In genomic region chr1:163171826-163172225, GRCh38 we compare ENCODE assay signal across 15 cellular contexts. TPM values are rescaled to one million over a fixed set of nuclear protein-coding genes. Genes with fewer than 3 reads are reported as not detected.
DNase-seq lines count a peak whose midpoint lies in the region; ATAC-seq and TF ChIP-seq lines count a peak whose summit lies in the region.
"Had no signal": no experiment of that assay in that cellular context is flagged by ENCODE, and none has a peak within 500 bp of the region (broad histone marks: within the 10 kb centered on the region; RNA-seq: fewer than 3 reads in every experiment).

No MANE protein-coding gene starts in this region.

- peak overlapping the region; percentile 90 for H3K27ac Mint-ChIP-seq in osteocyte (ENCODE audit: unreplicated experiment)
- no peak overlapping the region for H3K27ac Mint-ChIP-seq in activated CD8-positive, alpha-beta memory T cell treated with anti-CD3 and anti-CD28 coated beads, Interleukin-2, amount 10 ng/mL, durations not matched to agents 7 days and 5 days
- H3K27ac Mint-ChIP-seq: activated CD4-positive, alpha-beta memory T cell treated with anti-CD3 and anti-CD28 coated beads, Interleukin-2, amount 10 ng/mL, durations not matched to agents 7 days and 5 days; neural progenitor cell; stimulated activated naive B cell treated with anti-CD40 and anti-IgM and Interleukin-4, amounts not matched to agents 10 μg/mL and 1 μg/mL and 100 μg/mL, for 72 hours had no signal

- H3K27me3 ChIP-seq in esophagus muscularis mucosa (no peaks in the 10 kb centered on the region), hepatocyte (no peaks in the 10 kb centered on the region)
- H3K27me3 ChIP-seq: BE2C, body of pancreas, neural progenitor cell had no signal

- no peaks in the 10 kb centered on the region for H3K36me3 Mint-ChIP-seq in osteocyte (ENCODE audit: unreplicated experiment)
- no peaks in the 10 kb centered on the region for H3K36me3 Mint-ChIP-seq in activated CD8-positive, alpha-beta memory T cell treated with anti-CD3 and anti-CD28 coated beads, Interleukin-2, amount 10 ng/mL, durations not matched to agents 7 days and 5 days
- H3K36me3 Mint-ChIP-seq: neural progenitor cell; stimulated activated naive B cell treated with anti-CD40 and anti-IgM and Interleukin-4, amounts not matched to agents 10 μg/mL and 1 μg/mL and 100 μg/mL, for 72 hours had no signal

- DNase-seq in DMS53 treated with DMSO at 0.1 percent for 48 hours (lab: John Stamatoyannopoulos, UW; ENCODE audit: unreplicated experiment) (peak; percentile 20), NCI-H69 (lab: John Stamatoyannopoulos, UW) (peak; percentile 14), esophagus muscularis mucosa (ENCODE audit: extremely low spot score) (no peak), osteocyte (ENCODE audit: extremely low spot score, unreplicated experiment) (no peak), hepatocyte (ENCODE audit: low spot score) (no peak)
- no peak for DNase-seq in activated CD8-positive, alpha-beta memory T cell treated with anti-CD3 and anti-CD28 coated beads, Interleukin-2, amount 10 ng/mL, durations not matched to agents 7 days and 5 days
- DNase-seq: activated CD4-positive, alpha-beta memory T cell treated with anti-CD3 and anti-CD28 coated beads, Interleukin-2, amount 10 ng/mL, durations not matched to agents 7 days and 5 days; BE2C; body of pancreas; NCI-H2107; stimulated activated naive B cell treated with anti-CD40 and anti-IgM and Interleukin-4, amounts not matched to agents 10 μg/mL and 1 μg/mL and 100 μg/mL, for 72 hours had no signal

- no peaks in the 10 kb centered on the region for H4K20me1 ChIP-seq in hepatocyte (ENCODE audit: insufficient read depth, poor library complexity, severe bottlenecking)

- peaks cover 77% of the 10 kb centered on the region for H3K4me1 Mint-ChIP-seq in osteocyte (ENCODE audit: unreplicated experiment)
- H3K4me1 Mint-ChIP-seq in activated CD8-positive, alpha-beta memory T cell treated with anti-CD3 and anti-CD28 coated beads, Interleukin-2, amount 10 ng/mL, durations not matched to agents 7 days and 5 days, result no peaks in the 10 kb centered on the region
- H3K4me1 Mint-ChIP-seq: activated CD4-positive, alpha-beta memory T cell treated with anti-CD3 and anti-CD28 coated beads, Interleukin-2, amount 10 ng/mL, durations not matched to agents 7 days and 5 days; stimulated activated naive B cell treated with anti-CD40 and anti-IgM and Interleukin-4, amounts not matched to agents 10 μg/mL and 1 μg/mL and 100 μg/mL, for 72 hours had no signal

- intact Hi-C loops in esophagus muscularis mucosa (cut with DNase I), result loop anchor here (5.0 kb wide), 1 partner anchor 295 kb away; no protein-coding TSS in a partner anchor

- no peak for ATAC-seq in activated CD8-positive, alpha-beta memory T cell treated with anti-CD3 and anti-CD28 coated beads, Interleukin-2, amount 10 ng/mL, durations not matched to agents 7 days and 5 days
- ATAC-seq in GM19463 (IDR thresholded peaks at IDR 0.05; ENCODE audit: unreplicated experiment), result no peak
- ATAC-seq in HG03039 (IDR thresholded peaks at IDR 0.05; ENCODE audit: unreplicated experiment), result no peak
- ATAC-seq: body of pancreas; stimulated activated naive B cell treated with anti-CD40 and anti-IgM and Interleukin-4, amounts not matched to agents 10 μg/mL and 1 μg/mL and 100 μg/mL, for 72 hours had no signal

- H3K4me3 ChIP-seq in esophagus muscularis mucosa (no peak overlapping the region), hepatocyte (no peak overlapping the region)
- H3K4me3 ChIP-seq: body of pancreas, lung, neural progenitor cell had no signal

- CTCF ChIA-PET in activated CD8-positive, alpha-beta memory T cell treated with anti-CD3 and anti-CD28 coated beads, Interleukin-2, amount 10 ng/mL, durations not matched to agents 7 days and 5 days (lab: Charles Lee), result no interaction called here

- H3K27me3 Mint-ChIP-seq in osteocyte (ENCODE audit: unreplicated experiment), result no peaks in the 10 kb centered on the region
- no peaks in the 10 kb centered on the region for H3K27me3 Mint-ChIP-seq in activated CD8-positive, alpha-beta memory T cell treated with anti-CD3 and anti-CD28 coated beads, Interleukin-2, amount 10 ng/mL, durations not matched to agents 7 days and 5 days

- WGBS in esophagus muscularis mucosa, result 42% methylated on average over 5 of the region's 5 CpGs
- 57% methylated on average over 5 of the region's 5 CpGs for WGBS in hepatocyte (ENCODE audit: low lambda C conversion rate, missing lambda C conversion rate)

- no peak for TF ChIP-seq EP300 in esophagus muscularis mucosa (IDR thresholded peaks at IDR 0.05)

- H3K79me2 ChIP-seq in hepatocyte, result no peaks in the 10 kb centered on the region

- H3K4me3 Mint-ChIP-seq in osteocyte (ENCODE audit: unreplicated experiment), result peak overlapping the region; percentile 5
- H3K4me3 Mint-ChIP-seq in activated CD8-positive, alpha-beta memory T cell treated with anti-CD3 and anti-CD28 coated beads, Interleukin-2, amount 10 ng/mL, durations not matched to agents 7 days and 5 days, result no peak overlapping the region
- H3K4me3 Mint-ChIP-seq: activated CD4-positive, alpha-beta memory T cell treated with anti-CD3 and anti-CD28 coated beads, Interleukin-2, amount 10 ng/mL, durations not matched to agents 7 days and 5 days; neural progenitor cell; stimulated activated naive B cell treated with anti-CD40 and anti-IgM and Interleukin-4, amounts not matched to agents 10 μg/mL and 1 μg/mL and 100 μg/mL, for 72 hours had no signal

- TF ChIP-seq POLR2A in esophagus muscularis mucosa (IDR thresholded peaks at IDR 0.05; ENCODE audit: low read depth), result no peak

- no peaks in the 10 kb centered on the region for H3K9me3 ChIP-seq in esophagus muscularis mucosa
- no peaks in the 10 kb centered on the region for H3K9me3 ChIP-seq in hepatocyte (ENCODE audit: low read depth)
- H3K9me3 ChIP-seq: BE2C, body of pancreas had no signal

- no peak overlapping the region for H3K4me2 ChIP-seq in hepatocyte
- H3K4me2 ChIP-seq: neural progenitor cell had no signal

- TF ChIP-seq CTCF in esophagus muscularis mucosa (IDR thresholded peaks at IDR 0.05) (no peak), osteocyte (IDR thresholded peaks at IDR 0.05) (no peak), hepatocyte (IDR thresholded peaks at IDR 0.05; ENCODE audit: poor library complexity) (no peak)

- H3K36me3 ChIP-seq in esophagus muscularis mucosa, result no peaks in the 10 kb centered on the region
- H3K36me3 ChIP-seq in hepatocyte (replicated peaks; ENCODE audit: insufficient read depth, low read depth), result no peaks in the 10 kb centered on the region
- H3K36me3 ChIP-seq: neural progenitor cell had no signal

- H3K27ac ChIP-seq in esophagus muscularis mucosa (replicated peaks in 1 of 4) (peak overlapping the region; percentile 22 to 67 (median 46)), hepatocyte (no peak overlapping the region)
- H3K27ac ChIP-seq: body of pancreas, neural progenitor cell had no signal

- H3K9me3 Mint-ChIP-seq in osteocyte (ENCODE audit: unreplicated experiment), result no peaks in the 10 kb centered on the region
- no peaks in the 10 kb centered on the region for H3K9me3 Mint-ChIP-seq in activated CD8-positive, alpha-beta memory T cell treated with anti-CD3 and anti-CD28 coated beads, Interleukin-2, amount 10 ng/mL, durations not matched to agents 7 days and 5 days (ENCODE audit: low read depth)
- H3K9me3 Mint-ChIP-seq: activated CD4-positive, alpha-beta memory T cell treated with anti-CD3 and anti-CD28 coated beads, Interleukin-2, amount 10 ng/mL, durations not matched to agents 7 days and 5 days; neural progenitor cell; stimulated activated naive B cell treated with anti-CD40 and anti-IgM and Interleukin-4, amounts not matched to agents 10 μg/mL and 1 μg/mL and 100 μg/mL, for 72 hours had no signal

- H3K9me2 ChIP-seq in hepatocyte (replicated peaks; ENCODE audit: insufficient read depth), result no peaks in the 10 kb centered on the region

- peaks cover 10 to 76% (median 72%) of the 10 kb centered on the region in 4 donors for H3K4me1 ChIP-seq in esophagus muscularis mucosa
- H3K4me1 ChIP-seq in hepatocyte (ENCODE audit: insufficient read depth), result no peaks in the 10 kb centered on the region

- no peak overlapping the region for H2AFZ ChIP-seq in hepatocyte
- H2AFZ ChIP-seq: neural progenitor cell had no signal

RNA-seq across cellular contexts. Expression of gene RGS5, which starts 30.9 kb away (rescaled TPM):
- total RNA-seq in esophagus muscularis mucosa (100 to 1,000 TPM in 3 of 4 donors, 10 to 100 TPM in 1; 88.9 to 455 (median 205) TPM), osteocyte (155 and 187 TPM in 2 replicates), hepatocyte (4.6 and 5.0 TPM in 2 replicates)
- total RNA-seq in activated CD8-positive, alpha-beta memory T cell treated with anti-CD3 and anti-CD28 coated beads, Interleukin-2, amount 10 ng/mL, durations not matched to agents 7 days and 5 days, result 1 to 10 TPM; 3.1 to 3.7 TPM
- polyA plus RNA-seq in hepatocyte, result 4.4 and 10.5 TPM in 2 replicates

Comparison
In these comparisons a context has a peak if more than half of its experiments do, and no peak if none do; other contexts are left out.
1. DNase-seq: peak in DMS53 treated with DMSO at 0.1 percent for 48 hours (single experiment) and NCI-H69 (single experiment); none in esophagus muscularis mucosa (single experiment), osteocyte (single experiment), activated CD8-positive, alpha-beta memory T cell treated with anti-CD3 and anti-CD28 coated beads, Interleukin-2, amount 10 ng/mL, durations not matched to agents 7 days and 5 days (single experiment) and hepatocyte (single experiment).
2. RNA of gene RGS5, which starts 30.9 kb away (total RNA-seq): 88.9 to 455 TPM in esophagus muscularis mucosa and 155 to 187 TPM in osteocyte; 4.6 to 5.0 TPM in hepatocyte and 3.1 to 3.7 TPM in activated CD8-positive, alpha-beta memory T cell treated with anti-CD3 and anti-CD28 coated beads, Interleukin-2, amount 10 ng/mL, durations not matched to agents 7 days and 5 days; every median in the first group is over 10 times any median in the second.